Comparison of ENCODE assay signal across 1 cellular context in genomic region chr17:63497708-63498483, GRCh38.
A peak's percentile ranks its signal among the peaks of the same experiment; 100 is the strongest.
TF ChIP-seq lines count a peak whose summit lies in the region.

No MANE protein-coding gene starts in this region.

TF ChIP-seq in HepG2, 621 proteins besides CTCF, POLR2A, EP300 and RAD21 (continued from another document):
- no peak for TF ChIP-seq FOXP4 (CRISPR knock-in tag; IDR thresholded peaks at IDR 0.05)
- no peak for TF ChIP-seq ETV6 (CRISPR knock-in tag; conservative IDR thresholded peaks at IDR 0.05)
- no peak for TF ChIP-seq ATF1 (CRISPR knock-in tag; IDR thresholded peaks at IDR 0.05)
- no peak for TF ChIP-seq SOX6 (IDR thresholded peaks at IDR 0.05)
- TF ChIP-seq SOX6 (CRISPR knock-in tag; IDR thresholded peaks at IDR 0.05) = peak; percentile 29; the same call in 1 of the 2 replicates
- TF ChIP-seq ZFP91 (CRISPR knock-in tag; IDR thresholded peaks at IDR 0.05; ENCODE audit: borderline replicate concordance) = peak; percentile 35; the same call in 1 of the 2 replicates
- TF ChIP-seq PHF8 (CRISPR knock-in tag; IDR thresholded peaks at IDR 0.05) = no peak
- 0 out of 2 replicates have a peak, but pooled peaks have one; percentile 65 for TF ChIP-seq HNRNPL (IDR thresholded peaks at IDR 0.05; ENCODE audit: low read depth, low read length)
- TF ChIP-seq ZBTB7B (CRISPR knock-in tag; IDR thresholded peaks at IDR 0.05) = peak; percentile 71; the same call in 1 of the 2 replicates
- no peak for TF ChIP-seq ZNF879 (CRISPR knock-in tag; IDR thresholded peaks at IDR 0.05)
- no peak for TF ChIP-seq NBN (conservative IDR thresholded peaks at IDR 0.05)
- 0 out of 2 replicates have a peak, but pooled peaks have one; percentile 17 for TF ChIP-seq MIER2 (CRISPR knock-in tag; IDR thresholded peaks at IDR 0.05)
- no peak for TF ChIP-seq ZNF780A (CRISPR knock-in tag; IDR thresholded peaks at IDR 0.05)
- TF ChIP-seq ZNF614 (CRISPR knock-in tag; IDR thresholded peaks at IDR 0.05; ENCODE audit: borderline replicate concordance) = 0 out of 2 replicates have a peak, but pooled peaks have one; percentile 17
- 0 out of 2 replicates have a peak, but pooled peaks have one; percentile 22 for TF ChIP-seq ELF1 (CRISPR knock-in tag; IDR thresholded peaks at IDR 0.05)
- no peak for TF ChIP-seq ATF3 (CRISPR knock-in tag; IDR thresholded peaks at IDR 0.05)
- TF ChIP-seq ZNF563 (CRISPR knock-in tag; IDR thresholded peaks at IDR 0.05) = no peak
- TF ChIP-seq HDAC2 (CRISPR knock-in tag; IDR thresholded peaks at IDR 0.05) = no peak
